In genomic region chr2:12895017-12895416, GRCh38 we compare ENCODE assay signal across 21 cellular contexts.
"Had no signal": no experiment of that assay in that cellular context is flagged by ENCODE, and none has a peak within 500 bp of the region (broad histone marks: within the 10 kb centered on the region; RNA-seq: fewer than 3 reads in every experiment).

No MANE protein-coding gene starts in this region.

- H3K4me3 ChIP-seq: esophagus muscularis mucosa, gastrocnemius medialis, heart right ventricle, mucosa of descending colon, neural progenitor cell, ovary, right atrium auricular region, suprapubic skin, thyroid gland, upper lobe of left lung, uterus had no signal

- H3K27ac ChIP-seq: epithelial cell of prostate, esophagus muscularis mucosa, heart right ventricle, neural progenitor cell, ovary, right atrium auricular region, suprapubic skin, thyroid gland, upper lobe of left lung, uterus had no signal

- H3K36me3 ChIP-seq: esophagus muscularis mucosa, gastrocnemius medialis, heart right ventricle, neural progenitor cell, ovary, right atrium auricular region, suprapubic skin, thyroid gland, upper lobe of left lung, uterus had no signal

- H3K4me1 ChIP-seq: gastrocnemius medialis, neural progenitor cell, right atrium auricular region, uterus had no signal

- H3K36me3 Mint-ChIP-seq: neural progenitor cell had no signal

- DNase-seq: effector memory CD8-positive, alpha-beta T cell; gastrocnemius medialis; heart right ventricle; hypothalamus; kidney glomerular epithelial cell; mucosa of descending colon; naive thymus-derived CD8-positive, alpha-beta T cell; nucleus accumbens; ovary; small intestine; stimulated activated CD4-positive, alpha-beta T cell treated with anti-CD3 and anti-CD28 coated beads, Interleukin-12 subunit alpha, Interleukin-12 subunit beta, amount 100 ng/mL, for 4 hours; stimulated activated naive CD4-positive, alpha-beta T cell treated with Interleukin-2 at 50 U/mL for 16 hours; thyroid gland; upper lobe of left lung; uterus had no signal

- ATAC-seq: effector memory CD8-positive, alpha-beta T cell; gastrocnemius medialis; heart right ventricle; mucosa of descending colon; naive thymus-derived CD8-positive, alpha-beta T cell had no signal

- H3K27me3 Mint-ChIP-seq: effector memory CD8-positive, alpha-beta T cell had no signal

- H3K4me3 Mint-ChIP-seq: dendritic cell treated with granulocyte-macrophage colony-stimulating factor and Interleukin-4, amounts not matched to agents 40 ng/mL and 50 ng/mL, for 4 days; effector memory CD8-positive, alpha-beta T cell; neural progenitor cell had no signal

- H3K9me3 ChIP-seq: ovary, suprapubic skin, thyroid gland, uterus had no signal

- H3K4me1 Mint-ChIP-seq: neural progenitor cell had no signal

- H3K27ac Mint-ChIP-seq: dendritic cell treated with granulocyte-macrophage colony-stimulating factor and Interleukin-4, amounts not matched to agents 40 ng/mL and 50 ng/mL, for 4 days; neural progenitor cell had no signal
